15 cellular contexts compared by ENCODE assay signal in genomic region chr10:19788902-19789301, GRCh38.
"Had no signal": no experiment of that assay in that cellular context is flagged by ENCODE, and none has a peak within 500 bp of the region (broad histone marks: within the 10 kb centered on the region; RNA-seq: fewer than 3 reads in every experiment).

No MANE protein-coding gene starts in this region.

- H3K27ac Mint-ChIP-seq: effector memory CD8-positive, alpha-beta T cell; naive thymus-derived CD8-positive, alpha-beta T cell had no signal

- H3K4me3 Mint-ChIP-seq: effector memory CD8-positive, alpha-beta T cell; naive thymus-derived CD8-positive, alpha-beta T cell had no signal

- ATAC-seq: effector memory CD8-positive, alpha-beta T cell; gastrocnemius medialis; heart right ventricle; naive thymus-derived CD8-positive, alpha-beta T cell; psoas muscle; sciatic nerve had no signal

- H3K27ac ChIP-seq: epithelial cell of prostate, esophagus muscularis mucosa, gastrocnemius medialis, heart right ventricle, neutrophil, psoas muscle, skin epidermis, stomach had no signal

- H3K27me3 ChIP-seq: esophagus muscularis mucosa, gastrocnemius medialis, heart right ventricle, neutrophil, stomach had no signal

- H3K36me3 Mint-ChIP-seq: naive thymus-derived CD8-positive, alpha-beta T cell had no signal

- H3K4me1 Mint-ChIP-seq: naive thymus-derived CD8-positive, alpha-beta T cell had no signal

- H3K9me3 ChIP-seq: esophagus muscularis mucosa, gastrocnemius medialis, neutrophil, psoas muscle, stomach had no signal

- DNase-seq: effector memory CD8-positive, alpha-beta T cell; gastrocnemius medialis; heart right ventricle; naive thymus-derived CD8-positive, alpha-beta T cell; psoas muscle; retina; stimulated activated CD4-positive, alpha-beta T cell treated with anti-CD3 and anti-CD28 coated beads, Interleukin-12 subunit alpha, Interleukin-12 subunit beta, amount 100 ng/mL, for 4 hours; stimulated activated naive CD4-positive, alpha-beta T cell; stomach; trophoblast cell had no signal

- H3K4me3 ChIP-seq: esophagus muscularis mucosa, gastrocnemius medialis, heart right ventricle, psoas muscle, skin epidermis, stomach had no signal

- H3K27me3 Mint-ChIP-seq: effector memory CD8-positive, alpha-beta T cell had no signal

- H3K4me1 ChIP-seq: esophagus muscularis mucosa, gastrocnemius medialis, psoas muscle, stomach had no signal

- H3K36me3 ChIP-seq: esophagus muscularis mucosa, gastrocnemius medialis, heart right ventricle, neutrophil, stomach had no signal
